Comparison of ENCODE assay signal across 8 cellular contexts in the genomic region with DNA sequence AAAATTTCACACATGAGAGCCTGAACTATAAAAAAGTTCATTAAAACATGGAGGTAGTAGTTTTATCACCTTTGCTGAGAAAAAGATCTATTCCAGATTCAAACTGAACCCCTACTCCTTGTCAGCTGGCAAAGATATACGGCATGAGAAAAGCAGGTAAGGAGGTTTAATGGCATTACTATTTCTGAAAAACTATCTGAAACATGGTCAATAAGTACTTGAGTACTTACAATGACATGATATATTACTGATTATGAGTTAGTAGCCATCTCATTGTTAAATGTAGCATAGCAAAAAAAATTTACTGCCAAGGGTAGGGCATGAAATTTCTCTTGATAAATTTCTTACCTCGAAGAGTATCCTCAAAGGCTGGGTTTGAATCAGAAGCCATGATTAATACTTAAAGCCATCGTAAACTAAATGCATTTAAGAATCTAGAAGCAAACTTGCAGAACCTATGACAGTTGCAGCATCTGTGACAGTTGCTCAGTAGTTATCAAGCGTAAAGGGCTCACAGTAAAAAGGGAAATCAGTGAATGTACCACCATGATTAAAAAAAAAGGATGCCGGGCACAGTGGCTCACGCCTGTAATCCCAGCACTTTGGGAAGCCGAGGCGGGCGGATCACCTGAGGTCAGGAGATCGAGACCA. TPM values are rescaled to one million over a fixed set of nuclear protein-coding genes. Genes with fewer than 3 reads are reported as not detected.
DNase-seq lines count a peak whose midpoint lies in the region; ATAC-seq and TF ChIP-seq lines count a peak whose summit lies in the region.

No MANE protein-coding gene starts in this region.

- H3K27me3 Mint-ChIP-seq in activated T-cell treated with anti-CD3 and anti-CD28 coated beads, Interleukin-2, amount 50 U/mL, for 24 hours, result no peaks in the 10 kb centered on the region
- H3K27me3 Mint-ChIP-seq in activated T-helper 2 cell treated with anti-CD3 and anti-CD28 coated beads, Interferon-gamma antibody, Interleukin-2, Interleukin-4, amounts not matched to agents 10 μg/mL and 5 μg/mL and 100 μg/mL, durations not matched to agents 14 hours and 24 hours and 36 hours (ENCODE audit: low read depth), result no peaks in the 10 kb centered on the region
- H3K27me3 Mint-ChIP-seq in immature natural killer cell (ENCODE audit: low read depth in 3 of 3), result no peaks in the 10 kb centered on the region

- TF ChIP-seq EP300 in tibial nerve (IDR thresholded peaks at IDR 0.05), result no peak

- peak overlapping the region; percentile 87 for H3K4me3 Mint-ChIP-seq in activated T-cell treated with anti-CD3 and anti-CD28 coated beads, Interleukin-2, amount 50 U/mL, for 24 hours
- peak overlapping the region; percentile 72 for H3K4me3 Mint-ChIP-seq in activated T-helper 2 cell treated with anti-CD3 and anti-CD28 coated beads, Interferon-gamma antibody, Interleukin-2, Interleukin-4, amounts not matched to agents 10 μg/mL and 5 μg/mL and 100 μg/mL, durations not matched to agents 14 hours and 24 hours and 36 hours (ENCODE audit: low read depth)
- peak overlapping the region; percentile 78 to 95 (median 85) for H3K4me3 Mint-ChIP-seq in immature natural killer cell

- ATAC-seq in GM18907 (IDR thresholded peaks at IDR 0.05; ENCODE audit: unreplicated experiment), result no peak

- peaks cover 0 to 12% (median 0%) of the 10 kb centered on the region in 4 donors for H3K4me1 ChIP-seq in tibial nerve

- WGBS in tibial nerve, 2 donors, result 39 to 42% methylated on average over 10 of the region's 10 CpGs

- intact Hi-C loops in activated T-helper 2 cell treated with anti-CD3 and anti-CD28 coated beads, Interferon-gamma antibody, Interleukin-2, Interleukin-4, amounts not matched to agents 10 μg/mL and 5 μg/mL and 100 μg/mL, durations not matched to agents 14 hours and 24 hours and 36 hours (cut with micrococcal nuclease), result no loop called here

- peaks cover 28% of the 10 kb centered on the region for H3K36me3 Mint-ChIP-seq in activated T-cell treated with anti-CD3 and anti-CD28 coated beads, Interleukin-2, amount 50 U/mL, for 24 hours (ENCODE audit: low read depth)
- H3K36me3 Mint-ChIP-seq in activated T-helper 2 cell treated with anti-CD3 and anti-CD28 coated beads, Interferon-gamma antibody, Interleukin-2, Interleukin-4, amounts not matched to agents 10 μg/mL and 5 μg/mL and 100 μg/mL, durations not matched to agents 14 hours and 24 hours and 36 hours (ENCODE audit: low read depth), result peaks cover 36% of the 10 kb centered on the region
- peaks cover 10 to 33% (median 19%) of the 10 kb centered on the region in 3 donors for H3K36me3 Mint-ChIP-seq in immature natural killer cell

- peak overlapping the region; percentile 82 for H3K27ac Mint-ChIP-seq in activated T-cell treated with anti-CD3 and anti-CD28 coated beads, Interleukin-2, amount 50 U/mL, for 24 hours
- H3K27ac Mint-ChIP-seq in activated T-helper 2 cell treated with anti-CD3 and anti-CD28 coated beads, Interferon-gamma antibody, Interleukin-2, Interleukin-4, amounts not matched to agents 10 μg/mL and 5 μg/mL and 100 μg/mL, durations not matched to agents 14 hours and 24 hours and 36 hours, result no peak overlapping the region
- H3K27ac Mint-ChIP-seq in immature natural killer cell, result peak overlapping the region in 4 of 6 donors; percentile 34 to 86 (median 71)

- H3K27ac ChIP-seq in tibial nerve, result peak overlapping the region in 2 of 4 donors; percentile 23 to 44

- no peaks in the 10 kb centered on the region for H3K27me3 ChIP-seq in tibial nerve

- no peak for TF ChIP-seq POLR2A in tibial nerve (IDR thresholded peaks at IDR 0.05)

- H3K36me3 ChIP-seq in tibial nerve, result peaks cover 0 to 19% (median 0%) of the 10 kb centered on the region in 3 donors

- H3K4me1 Mint-ChIP-seq in activated T-cell treated with anti-CD3 and anti-CD28 coated beads, Interleukin-2, amount 50 U/mL, for 24 hours (ENCODE audit: low read depth), result peaks cover 15% of the 10 kb centered on the region
- H3K4me1 Mint-ChIP-seq in activated T-helper 2 cell treated with anti-CD3 and anti-CD28 coated beads, Interferon-gamma antibody, Interleukin-2, Interleukin-4, amounts not matched to agents 10 μg/mL and 5 μg/mL and 100 μg/mL, durations not matched to agents 14 hours and 24 hours and 36 hours (ENCODE audit: low read depth), result peaks cover 7% of the 10 kb centered on the region
- peaks cover 5 to 18% of the 10 kb centered on the region in 2 donors for H3K4me1 Mint-ChIP-seq in immature natural killer cell

- peak overlapping the region; percentile 22 to 47 (median 32) for H3K4me3 ChIP-seq in tibial nerve

- DNase-seq in activated T-cell treated with anti-CD3 and anti-CD28 coated beads, Interleukin-2, amount 50 U/mL, for 24 hours, result no peak
- DNase-seq in activated T-cell treated with anti-CD3 and anti-CD28 coated beads, Interleukin-2, amount 50 U/mL, for 48 hours, result no peak
- no peak for DNase-seq in activated T-helper 2 cell treated with anti-CD3 and anti-CD28 coated beads, Interferon-gamma antibody, Interleukin-2, Interleukin-4, amounts not matched to agents 10 μg/mL and 5 μg/mL and 100 μg/mL, durations not matched to agents 14 hours and 24 hours and 36 hours (ENCODE audit: low spot score)
- DNase-seq in immature natural killer cell, result no peak
- DNase-seq in tibial nerve (ENCODE audit: low spot score in 2 of 2), result no peak
- no peak for DNase-seq in DMS153 (lab: John Stamatoyannopoulos, UW)
- no peak for DNase-seq in cerebellum (ENCODE audit: low spot score)

- no peaks in the 10 kb centered on the region for H3K9me3 Mint-ChIP-seq in activated T-cell treated with anti-CD3 and anti-CD28 coated beads, Interleukin-2, amount 50 U/mL, for 24 hours
- H3K9me3 Mint-ChIP-seq in activated T-helper 2 cell treated with anti-CD3 and anti-CD28 coated beads, Interferon-gamma antibody, Interleukin-2, Interleukin-4, amounts not matched to agents 10 μg/mL and 5 μg/mL and 100 μg/mL, durations not matched to agents 14 hours and 24 hours and 36 hours, result no peaks in the 10 kb centered on the region
- no peaks in the 10 kb centered on the region for H3K9me3 Mint-ChIP-seq in immature natural killer cell

- H3K9me3 ChIP-seq in tibial nerve, result no peaks in the 10 kb centered on the region

- no peak for TF ChIP-seq CTCF in tibial nerve (IDR thresholded peaks at IDR 0.05)

RNA-seq across cellular contexts. Expression of gene SLC17A5, which starts 8.7 kb away (rescaled TPM):
- 5.8 and 6.7 TPM in 2 replicates for total RNA-seq in activated T-helper 2 cell treated with anti-CD3 and anti-CD28 coated beads, Interferon-gamma antibody, Interleukin-2, Interleukin-4, amounts not matched to agents 10 μg/mL and 5 μg/mL and 100 μg/mL, durations not matched to agents 14 hours and 24 hours and 36 hours
- polyA plus RNA-seq in immature natural killer cell, result 1 to 10 TPM; 3.0 to 9.4 (median 5.9) TPM
- total RNA-seq in tibial nerve, result 10 to 100 TPM; 11.9 to 21.9 (median 16.8) TPM
- 19.1 TPM for total RNA-seq in cerebellum

RNA-seq across cellular contexts. Expression of gene CD109, which starts 50.9 kb away (rescaled TPM):
- total RNA-seq in activated T-helper 2 cell treated with anti-CD3 and anti-CD28 coated beads, Interferon-gamma antibody, Interleukin-2, Interleukin-4, amounts not matched to agents 10 μg/mL and 5 μg/mL and 100 μg/mL, durations not matched to agents 14 hours and 24 hours and 36 hours, result 24.4 and 26.1 TPM in 2 replicates
- polyA plus RNA-seq in immature natural killer cell, result under 1 TPM in 2 of 3 donors, not detected in 1; 0.04 to 0.09 TPM
- total RNA-seq in tibial nerve (10 to 100 TPM in 3 of 4 donors, 1 to 10 TPM in 1; 7.8 to 19.0 (median 12.7) TPM), cerebellum (3.1 TPM)
